In genomic region chr11:67352546-67353316, GRCh38 we compare ENCODE assay signal across 1 cellular context.
TF ChIP-seq lines count a peak whose summit lies in the region.

No MANE protein-coding gene starts in this region.

TF ChIP-seq in IMR-90, 13 proteins besides CTCF, POLR2A, EP300 and RAD21:
- TF ChIP-seq RFX5 (IDR thresholded peaks at IDR 0.05; ENCODE audit: low read depth, low read length) (no peak), MAZ (IDR thresholded peaks at IDR 0.05; ENCODE audit: borderline replicate concordance, low read depth, low read length) (no peak), CEBPB (IDR thresholded peaks at IDR 0.05; ENCODE audit: low read depth, low read length) (no peak), NFE2L2 (IDR thresholded peaks at IDR 0.05; ENCODE audit: low read depth, low read length) (no peak), RCOR1 (IDR thresholded peaks at IDR 0.05; ENCODE audit: insufficient replicate concordance, low read length) (no peak), MAFK (IDR thresholded peaks at IDR 0.05; ENCODE audit: low read depth, low read length) (no peak), CHD1 (IDR thresholded peaks at IDR 0.05; ENCODE audit: low read depth, low read length) (no peak), SMC3 (IDR thresholded peaks at IDR 0.05; ENCODE audit: low read depth, low read length) (no peak)
- TF ChIP-seq, protein P1, sequence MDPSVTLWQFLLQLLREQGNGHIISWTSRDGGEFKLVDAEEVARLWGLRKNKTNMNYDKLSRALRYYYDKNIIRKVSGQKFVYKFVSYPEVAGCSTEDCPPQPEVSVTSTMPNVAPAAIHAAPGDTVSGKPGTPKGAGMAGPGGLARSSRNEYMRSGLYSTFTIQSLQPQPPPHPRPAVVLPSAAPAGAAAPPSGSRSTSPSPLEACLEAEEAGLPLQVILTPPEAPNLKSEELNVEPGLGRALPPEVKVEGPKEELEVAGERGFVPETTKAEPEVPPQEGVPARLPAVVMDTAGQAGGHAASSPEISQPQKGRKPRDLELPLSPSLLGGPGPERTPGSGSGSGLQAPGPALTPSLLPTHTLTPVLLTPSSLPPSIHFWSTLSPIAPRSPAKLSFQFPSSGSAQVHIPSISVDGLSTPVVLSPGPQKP (IDR thresholded peaks at IDR 0.05; ENCODE audit: borderline replicate concordance, low read depth, low read length): no peak
